Comparison of ENCODE assay signal across 8 cellular contexts in the genomic region with DNA sequence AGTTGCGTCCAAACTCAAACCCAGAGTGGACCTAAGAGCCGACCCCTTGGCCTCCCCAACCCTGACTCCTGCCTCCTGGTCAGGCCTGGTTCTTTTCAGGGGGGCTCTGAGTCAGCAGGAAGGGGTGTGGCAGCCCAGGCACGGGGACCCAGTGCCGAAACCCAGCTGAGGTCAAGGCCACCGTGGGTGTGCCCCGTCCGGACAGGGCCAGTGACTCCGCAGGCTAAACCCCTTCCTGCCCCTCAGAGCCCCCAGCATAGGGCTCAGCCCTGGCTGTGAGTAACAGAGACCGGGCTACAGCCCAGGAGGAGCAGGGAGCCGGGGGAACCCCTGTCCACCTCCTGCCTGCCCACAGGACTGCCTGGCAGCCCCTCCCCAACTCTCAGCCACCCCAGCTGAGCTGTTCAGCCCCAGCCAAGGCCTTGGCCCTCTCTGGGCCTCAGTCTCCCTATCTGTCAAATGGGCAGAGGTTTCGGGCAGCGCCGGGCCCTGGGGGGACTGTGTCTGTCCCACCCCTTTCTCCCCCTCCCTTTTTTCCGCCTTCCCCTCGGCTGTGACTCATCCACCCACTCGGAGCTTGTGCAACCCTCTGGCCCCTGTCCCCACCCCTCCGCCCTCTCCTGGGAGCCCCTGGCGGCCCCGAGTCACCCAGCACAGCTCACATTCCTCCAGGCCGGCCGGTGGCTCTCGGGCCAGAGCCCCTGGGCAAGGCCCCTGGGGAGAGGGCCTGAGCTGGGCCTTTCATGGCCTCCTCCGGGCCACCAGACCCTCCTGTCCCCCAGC. TPM values are rescaled to one million over a fixed set of nuclear protein-coding genes. Genes with fewer than 3 reads are reported as not detected.
A peak's percentile ranks its signal among the peaks of the same experiment; 100 is the strongest.
DNase-seq lines count a peak whose midpoint lies in the region; ATAC-seq and TF ChIP-seq lines count a peak whose summit lies in the region.

No MANE protein-coding gene starts in this region.

- peak overlapping the region; percentile 64 for H3K27ac Mint-ChIP-seq in activated naive CD8-positive, alpha-beta T cell treated with anti-CD3 and anti-CD28 coated beads for 36 hours

- H3K27me3 Mint-ChIP-seq in activated naive CD8-positive, alpha-beta T cell treated with anti-CD3 and anti-CD28 coated beads for 36 hours = no peaks in the 10 kb centered on the region

- no peaks in the 10 kb centered on the region for H3K27me3 ChIP-seq in heart right ventricle
- H3K27me3 ChIP-seq in gastrocnemius medialis = no peaks in the 10 kb centered on the region

- peaks cover 0 to 51% (median 21%) of the 10 kb centered on the region in 9 donors for H3K36me3 ChIP-seq in heart right ventricle
- peaks cover 0 to 19% of the 10 kb centered on the region in 2 donors for H3K36me3 ChIP-seq in gastrocnemius medialis

- peaks cover 2% of the 10 kb centered on the region for H3K9me3 Mint-ChIP-seq in activated naive CD8-positive, alpha-beta T cell treated with anti-CD3 and anti-CD28 coated beads for 36 hours

- intact Hi-C loops in heart right ventricle (cut with DNase I) (loop anchor here in 1 of 10 donors (5.0 kb wide), 1 partner anchor 46 kb away; no protein-coding TSS in a partner anchor), gastrocnemius medialis (cut with DNase I; ENCODE audit: low total_unique reads) (no loop called here)

- peaks cover 32% of the 10 kb centered on the region for H3K4me1 Mint-ChIP-seq in activated naive CD8-positive, alpha-beta T cell treated with anti-CD3 and anti-CD28 coated beads for 36 hours

- H3K4me3 ChIP-seq in heart right ventricle (peak overlapping the region in 9 of 10 donors; percentile 14 to 91 (median 44)), gastrocnemius medialis (peak overlapping the region; percentile 50 to 70 (median 56))

- 39 to 41% methylated on average over 23 of the region's 23 CpGs for WGBS in heart right ventricle, 2 donors

- H3K9me3 ChIP-seq in heart right ventricle (no peaks in the 10 kb centered on the region), gastrocnemius medialis (no peaks in the 10 kb centered on the region)

- peaks cover 23% of the 10 kb centered on the region for H3K36me3 Mint-ChIP-seq in activated naive CD8-positive, alpha-beta T cell treated with anti-CD3 and anti-CD28 coated beads for 36 hours

- ATAC-seq in heart right ventricle (peak; percentile 66 to 73 (median 68)), gastrocnemius medialis (peak; percentile 71 to 75), HG03521 (IDR thresholded peaks at IDR 0.05; ENCODE audit: unreplicated experiment) (no peak)

- DNase-seq in AG08396 (ENCODE audit: low spot score) (peak; percentile 97), M059J (ENCODE audit: low read depth) (peak; percentile 81), heart right ventricle (peak; percentile 87), gastrocnemius medialis (peak; percentile 81 to 95), DMS114 treated with DMSO at 0.1 percent for 48 hours (lab: John Stamatoyannopoulos, UW; ENCODE audit: unreplicated experiment) (no peak), NCI-H2107 (lab: John Stamatoyannopoulos, UW) (no peak)
- DNase-seq in activated naive CD8-positive, alpha-beta T cell treated with anti-CD3 and anti-CD28 coated beads for 36 hours = peak; percentile 61

- peak overlapping the region; percentile 92 to 99 (median 98) for H3K27ac ChIP-seq in heart right ventricle
- H3K27ac ChIP-seq in gastrocnemius medialis = peak overlapping the region; percentile 99 to 100 (median 100)

- peak; percentile 54 to 56 for TF ChIP-seq POLR2A in gastrocnemius medialis (IDR thresholded peaks at IDR 0.05)

- in situ Hi-C loops in gastrocnemius medialis (cut with MboI; ENCODE audit: low sequenced_read_pairs in 4 of 4) = no loop called here

- H3K4me1 ChIP-seq in heart right ventricle (peaks cover 54 to 71% (median 62%) of the 10 kb centered on the region in 9 donors), gastrocnemius medialis (peaks cover 55% of the 10 kb centered on the region in 2 donors)

- H3K4me3 Mint-ChIP-seq in activated naive CD8-positive, alpha-beta T cell treated with anti-CD3 and anti-CD28 coated beads for 36 hours = no peak overlapping the region

- TF ChIP-seq CTCF in heart right ventricle (IDR thresholded peaks at IDR 0.05) (peak in 4 of 9 donors; percentile 16 to 37 (median 28)), gastrocnemius medialis (IDR thresholded peaks at IDR 0.05 in 4 of 5, conservative IDR thresholded peaks at IDR 0.05 in 1 of 5) (peak in 2 of 5 experiments; percentile 26 to 31)

RNA-seq across cellular contexts. Expression of a gene that starts 8.6 kb away (rescaled TPM):
- 6.1 and 17.7 TPM in 2 replicates for total RNA-seq in M059J (2014; rRNA removed; shearing (Covaris generic))
- total RNA-seq in activated naive CD8-positive, alpha-beta T cell treated with anti-CD3 and anti-CD28 coated beads for 36 hours = 10 to 100 TPM; 34.9 to 35.9 TPM
- 10 to 100 TPM; 20.3 to 40.5 (median 26.3) TPM for total RNA-seq in heart right ventricle
- 10 to 100 TPM in 1 of 2 donors, 1 to 10 TPM in 1; 9.6 to 13.2 TPM for polyA plus RNA-seq in heart right ventricle
- total RNA-seq in gastrocnemius medialis = 100 to 1,000 TPM in 2 of 4 donors, 10 to 100 TPM in 2; 50.0 to 104 (median 91.9) TPM

RNA-seq across cellular contexts. Expression of a gene that starts 50.6 kb away (rescaled TPM):
- 16.2 and 19.5 TPM in 2 replicates for total RNA-seq in M059J (2014; rRNA removed; shearing (Covaris generic))
- total RNA-seq in activated naive CD8-positive, alpha-beta T cell treated with anti-CD3 and anti-CD28 coated beads for 36 hours = 10 to 100 TPM; 24.0 to 26.3 TPM
- total RNA-seq in heart right ventricle (10 to 100 TPM; 11.5 to 22.8 (median 14.3) TPM), gastrocnemius medialis (10 to 100 TPM; 15.5 to 20.0 (median 17.5) TPM)
- polyA plus RNA-seq in heart right ventricle = 10 to 100 TPM in 1 of 2 donors, 1 to 10 TPM in 1; 8.5 to 10.5 TPM

Comparison
In these comparisons a context has a peak if more than half of its experiments do, and no peak if none do; other contexts are left out.
1. DNase-seq: peak in AG08396 (single experiment), M059J (single experiment), activated naive CD8-positive, alpha-beta T cell treated with anti-CD3 and anti-CD28 coated beads for 36 hours (single experiment), heart right ventricle (2 of 2) and gastrocnemius medialis (2 of 2); none in DMS114 treated with DMSO at 0.1 percent for 48 hours (single experiment) and NCI-H2107 (single experiment).